Comparison of ENCODE assay signal across 23 cellular contexts in the genomic region with DNA sequence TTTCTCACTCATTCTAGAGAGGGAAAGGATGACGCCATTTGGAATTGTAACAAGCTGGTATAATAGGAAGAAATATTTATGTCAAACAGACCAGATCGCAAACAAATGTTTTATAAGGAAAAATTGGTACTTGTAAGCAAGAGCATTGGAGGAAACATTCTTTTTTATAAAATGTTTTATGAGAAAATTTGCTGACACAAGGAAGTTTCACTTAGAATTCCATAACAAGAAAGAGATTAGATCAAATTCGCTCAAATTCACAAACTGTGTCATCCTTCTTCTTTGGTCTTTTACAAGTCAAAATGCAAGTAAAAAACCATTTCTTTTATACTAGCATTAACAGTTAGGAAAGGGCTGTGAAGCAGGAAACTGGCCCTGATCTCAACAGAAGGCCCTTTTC.
DNase-seq lines count a peak whose midpoint lies in the region; ATAC-seq, FAIRE-seq and TF ChIP-seq lines count a peak whose summit lies in the region.
"Had no signal": no experiment of that assay in that cellular context is flagged by ENCODE, and none has a peak within 500 bp of the region (broad histone marks: within the 10 kb centered on the region; RNA-seq: fewer than 3 reads in every experiment).

No MANE protein-coding gene starts in this region.

- TF ChIP-seq CTCF in A549 (IDR thresholded peaks at IDR 0.05) = no peak
- TF ChIP-seq CTCF in IMR-90 (conservative IDR thresholded peaks at IDR 0.05; ENCODE audit: low read depth, low read length) = no peak
- TF ChIP-seq CTCF in endothelial cell (IDR thresholded peaks at IDR 0.05; ENCODE audit: unreplicated experiment) = no peak
- TF ChIP-seq CTCF in parathyroid adenoma (IDR thresholded peaks at IDR 0.05) = no peak

- H4K91ac ChIP-seq in IMR-90 (ENCODE audit: insufficient read depth, low read depth, low read length) = no peak overlapping the region

- no peaks in the 10 kb centered on the region for H3K79me2 ChIP-seq in parathyroid adenoma

- POLR2A ChIA-PET in A549 (lab: Yijun Ruan, JAX) (no interaction called here), IMR-90 (lab: Charles Lee; ENCODE audit: unreplicated experiment) (no interaction called here)

- no TSS peak for BruUV-seq in IMR-90 (replicated peaks; lab: Mats Ljungman, UMichigan)

- dilution Hi-C loops in IMR-90 (cut with HindIII; ENCODE audit: low sequenced_read_pairs, unreplicated experiment) = no loop called here

- no peaks in the 10 kb centered on the region for H3K4me1 ChIP-seq in A549
- no peaks in the 10 kb centered on the region for H3K4me1 ChIP-seq in IMR-90 (ENCODE audit: control insufficient read depth, insufficient read depth, low read length)
- H3K4me1 ChIP-seq in parathyroid adenoma = no peaks in the 10 kb centered on the region
- H3K4me1 ChIP-seq: BLaER1, Caco-2, HAP-1 had no signal

- no peak for TF ChIP-seq EP300 in A549 (IDR thresholded peaks at IDR 0.05)

- H3K9me3 ChIP-seq in A549 (no peaks in the 10 kb centered on the region), IMR-90 (ENCODE audit: control insufficient read depth, insufficient read depth, low read length) (no peaks in the 10 kb centered on the region; the same call in 1 of the 2 replicates), parathyroid adenoma (ENCODE audit: control insufficient read depth, low read length) (no peaks in the 10 kb centered on the region)
- H3K9me3 ChIP-seq: BLaER1, Caco-2, HAP-1 had no signal

- H4K5ac ChIP-seq in IMR-90 (ENCODE audit: low read depth, low read length) = no peak overlapping the region

- DNase-seq in A549 (ENCODE audit: low read depth in 1 of 2, low spot score in 1 of 2) (no peak), IMR-90 (no peak), endothelial cell (ENCODE audit: low spot score) (no peak), GM03348 (ENCODE audit: low spot score) (no peak), erythroblast (lab: John Stamatoyannopoulos, UW) (no peak), dedifferentiated amniotic fluid mesenchymal stem cell (ENCODE audit: extremely low spot score) (no peak)
- DNase-seq: 8988T; Caco-2; CD4-positive, CD25-positive, alpha-beta regulatory T cell; CD8-positive, alpha-beta T cell; DMS153; DND-41; GOT3; HFFc6 had no signal

- H2AFZ ChIP-seq in IMR-90 (replicated peaks; ENCODE audit: low read length, poor library complexity) (no peak overlapping the region), parathyroid adenoma (peak overlapping the region; percentile 69)

- H2BK15ac ChIP-seq in IMR-90 (ENCODE audit: low read depth, low read length) = no peak overlapping the region

- H3K4me3 ChIP-seq in A549 = no peak overlapping the region
- no peak overlapping the region for H3K4me3 ChIP-seq in IMR-90 (ENCODE audit: insufficient read depth, low read depth, low read length)
- no peak overlapping the region for H3K4me3 ChIP-seq in parathyroid adenoma (ENCODE audit: low read depth, low read length)
- H3K4me3 ChIP-seq: BLaER1, GM12878, HAP-1 had no signal

- CTCF ChIA-PET in A549 (lab: Yijun Ruan, JAX) (no interaction called here), IMR-90 (lab: Yijun Ruan, JAX) (interaction anchor here (0.6 kb wide), 1 partner anchor 71 kb away, joined by 3 read pairs; no protein-coding TSS in a partner anchor)

- 44% methylated on average over 3 of the region's 3 CpGs for WGBS in A549 (ENCODE audit: missing lambda C conversion rate)
- no CpG with 5 or more reads among the region's 3 CpGs for WGBS in IMR-90 (ENCODE audit: extremely low coverage in 2 of 2, insufficient read length in 1 of 2), 2 experiments

- no peaks in the 10 kb centered on the region for H4K20me1 ChIP-seq in IMR-90 (ENCODE audit: insufficient read depth, low read length)
- H4K20me1 ChIP-seq: BLaER1 had no signal

- H3K36me3 ChIP-seq in IMR-90 (ENCODE audit: control insufficient read depth, insufficient read depth, low read length) (no peaks in the 10 kb centered on the region), parathyroid adenoma (ENCODE audit: control insufficient read depth, insufficient read depth, low read length) (no peaks in the 10 kb centered on the region)
- H3K36me3 ChIP-seq: BLaER1, HAP-1 had no signal

- in situ Hi-C loops in IMR-90 (cut with MboI; ENCODE audit: low sequenced_read_pairs) = no loop called here

- no peak overlapping the region for H3K56ac ChIP-seq in IMR-90 (ENCODE audit: extremely low read depth, insufficient read depth, low read length)

- H3K4me3 Mint-ChIP-seq in endothelial cell (ENCODE audit: unreplicated experiment) = no peak overlapping the region
- H3K4me3 Mint-ChIP-seq: B cell; CD4-positive, CD25-positive, alpha-beta regulatory T cell; CD8-positive, alpha-beta T cell; HFFc6 had no signal

- TF ChIP-seq RAD21 in A549 (conservative IDR thresholded peaks at IDR 0.05 in 1 of 2, IDR thresholded peaks at IDR 0.05 in 1 of 2) (no peak), IMR-90 (IDR thresholded peaks at IDR 0.05; ENCODE audit: low read length) (no peak)

- H3K36me3 Mint-ChIP-seq in endothelial cell (ENCODE audit: low read depth, unreplicated experiment) = peaks cover 15% of the 10 kb centered on the region
- H3K36me3 Mint-ChIP-seq: CD4-positive, CD25-positive, alpha-beta regulatory T cell; CD8-positive, alpha-beta T cell had no signal

- H3K4ac ChIP-seq in IMR-90 (ENCODE audit: low read depth, low read length) = no peak overlapping the region

- intact Hi-C loops in IMR-90 (cut with micrococcal nuclease) = no loop called here

- H2BK20ac ChIP-seq in IMR-90 (ENCODE audit: low read depth, low read length) = no peak overlapping the region

- H3K79me1 ChIP-seq in IMR-90 (ENCODE audit: low read depth in 1 of 2, low read length in 2 of 2) = no peaks in the 10 kb centered on the region

- H3K9ac ChIP-seq in IMR-90 (ENCODE audit: low read depth, low read length) (no peak overlapping the region), parathyroid adenoma (no peak overlapping the region)
- H3K9ac ChIP-seq: BLaER1 had no signal

- no peak for FAIRE-seq in A549 (lab: Jason Lieb, UNC)
- FAIRE-seq: G401.6, GM12878, H54 had no signal

- H3K9me3 Mint-ChIP-seq in endothelial cell (ENCODE audit: unreplicated experiment) = no peaks in the 10 kb centered on the region

- H2BK120ac ChIP-seq in IMR-90 (ENCODE audit: low read depth, low read length) = no peak overlapping the region

- H2BK5ac ChIP-seq in IMR-90 (ENCODE audit: low read depth, low read length, poor library complexity, severe bottlenecking) = no peak overlapping the region

- no peak overlapping the region for H3K18ac ChIP-seq in IMR-90 (ENCODE audit: low read depth, low read length)

- H3K4me2 ChIP-seq in A549 (no peak overlapping the region), IMR-90 (ENCODE audit: low read depth, low read length) (no peak overlapping the region), parathyroid adenoma (ENCODE audit: low read length) (no peak overlapping the region)
- H3K4me2 ChIP-seq: BLaER1 had no signal

- no peaks in the 10 kb centered on the region for H3K9me1 ChIP-seq in IMR-90 (ENCODE audit: insufficient read depth, low read length)

- no peak for ATAC-seq in A549
- no peak for ATAC-seq in IMR-90 (ENCODE audit: low read depth)
- no peak for ATAC-seq in HG02763 (IDR thresholded peaks at IDR 0.05; ENCODE audit: unreplicated experiment)
- ATAC-seq: CD8-positive, alpha-beta T cell; GM12878 had no signal

- TF ChIP-seq POLR2A in A549 (IDR thresholded peaks at IDR 0.05; ENCODE audit: low read length) (no peak), IMR-90 (IDR thresholded peaks at IDR 0.05; ENCODE audit: low read depth, low read length) (no peak), erythroblast (IDR thresholded peaks at IDR 0.05; ENCODE audit: low read length) (no peak)

- H2AK9ac ChIP-seq in IMR-90 (replicated peaks; ENCODE audit: low read depth, low read length, poor library complexity) = no peak overlapping the region

- H3K4me1 Mint-ChIP-seq in endothelial cell (ENCODE audit: unreplicated experiment) = peaks cover 17% of the 10 kb centered on the region
- H3K4me1 Mint-ChIP-seq: B cell; CD4-positive, CD25-positive, alpha-beta regulatory T cell had no signal

- H3K27me3 ChIP-seq in IMR-90 (ENCODE audit: control insufficient read depth, insufficient read depth, low read length) (no peaks in the 10 kb centered on the region), parathyroid adenoma (ENCODE audit: control insufficient read depth, insufficient read depth, low read length) (no peaks in the 10 kb centered on the region)
- H3K27me3 ChIP-seq: BLaER1 had no signal

- H3K27ac ChIP-seq in A549 = no peak overlapping the region
- H3K27ac ChIP-seq in IMR-90 (ENCODE audit: insufficient read depth, low read length) = no peak overlapping the region
- peak overlapping the region; percentile 79 for H3K27ac ChIP-seq in parathyroid adenoma
- H3K27ac ChIP-seq: BLaER1, C4-2B had no signal

- no peak overlapping the region for H3K14ac ChIP-seq in IMR-90 (replicated peaks; ENCODE audit: low read depth, low read length)

- H2AK5ac ChIP-seq in IMR-90 (ENCODE audit: low read depth, low read length) = no peak overlapping the region

- no peak overlapping the region for H3K23ac ChIP-seq in IMR-90 (ENCODE audit: low read depth, low read length)

- peaks cover 3% of the 10 kb centered on the region for H3K27me3 Mint-ChIP-seq in endothelial cell (ENCODE audit: unreplicated experiment)
- H3K27me3 Mint-ChIP-seq: B cell; CD4-positive, CD25-positive, alpha-beta regulatory T cell had no signal

- H4K8ac ChIP-seq in IMR-90 (ENCODE audit: low read depth in 2 of 2, low read length in 2 of 2) = no peak overlapping the region

- peak overlapping the region; percentile 95 for H3K27ac Mint-ChIP-seq in endothelial cell (ENCODE audit: unreplicated experiment)
- H3K27ac Mint-ChIP-seq: B cell; CD4-positive, CD25-positive, alpha-beta regulatory T cell; CD8-positive, alpha-beta T cell; HFFc6 had no signal

TF ChIP-seq in A549, 52 proteins besides CTCF, POLR2A, EP300 and RAD21:
- TF ChIP-seq MAFK (IDR thresholded peaks at IDR 0.05; ENCODE audit: partially characterized antibody) (peak; percentile 36), HDAC2 (IDR thresholded peaks at IDR 0.05) (no peak)

TF ChIP-seq in IMR-90, 13 proteins besides CTCF, POLR2A, EP300 and RAD21:
- TF ChIP-seq BHLHE40 (IDR thresholded peaks at IDR 0.05; ENCODE audit: low read depth, low read length) (no peak), MAFK (IDR thresholded peaks at IDR 0.05; ENCODE audit: low read depth, low read length) (peak; percentile 58), SMC3 (IDR thresholded peaks at IDR 0.05; ENCODE audit: low read depth, low read length) (no peak)
- TF ChIP-seq, protein P1, sequence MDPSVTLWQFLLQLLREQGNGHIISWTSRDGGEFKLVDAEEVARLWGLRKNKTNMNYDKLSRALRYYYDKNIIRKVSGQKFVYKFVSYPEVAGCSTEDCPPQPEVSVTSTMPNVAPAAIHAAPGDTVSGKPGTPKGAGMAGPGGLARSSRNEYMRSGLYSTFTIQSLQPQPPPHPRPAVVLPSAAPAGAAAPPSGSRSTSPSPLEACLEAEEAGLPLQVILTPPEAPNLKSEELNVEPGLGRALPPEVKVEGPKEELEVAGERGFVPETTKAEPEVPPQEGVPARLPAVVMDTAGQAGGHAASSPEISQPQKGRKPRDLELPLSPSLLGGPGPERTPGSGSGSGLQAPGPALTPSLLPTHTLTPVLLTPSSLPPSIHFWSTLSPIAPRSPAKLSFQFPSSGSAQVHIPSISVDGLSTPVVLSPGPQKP (IDR thresholded peaks at IDR 0.05; ENCODE audit: borderline replicate concordance, low read depth, low read length) = no peak
